In the genomic region with DNA sequence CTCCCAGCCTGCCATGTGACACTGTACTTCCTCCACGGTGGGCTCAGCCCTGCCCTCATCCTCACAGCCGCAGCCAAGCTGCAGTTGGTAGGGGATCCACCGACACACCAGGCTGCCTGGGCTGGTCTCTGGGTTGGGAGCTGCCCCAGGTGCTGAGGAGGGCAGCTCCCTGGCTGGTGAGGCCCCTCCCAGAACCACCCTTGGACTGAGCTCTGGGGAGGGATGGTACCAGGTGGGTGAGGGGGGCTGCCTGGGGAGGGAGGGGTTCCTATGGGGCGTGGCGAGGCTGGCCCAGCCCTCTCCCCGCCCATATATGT, we compare ENCODE assay signal across 9 cellular contexts. TPM values are rescaled to one million over a fixed set of nuclear protein-coding genes. Genes with fewer than 3 reads are reported as not detected.
DNase-seq lines count a peak whose midpoint lies in the region; ATAC-seq and TF ChIP-seq lines count a peak whose summit lies in the region.
"Had no signal": no experiment of that assay in that cellular context is flagged by ENCODE, and none has a peak within 500 bp of the region (broad histone marks: within the 10 kb centered on the region; RNA-seq: fewer than 3 reads in every experiment).

No MANE protein-coding gene starts in this region.

- H3K36me3 ChIP-seq in RWPE2 (ENCODE audit: low read depth) = peaks cover 49% of the 10 kb centered on the region
- no peaks in the 10 kb centered on the region for H3K36me3 ChIP-seq in neural progenitor cell
- peaks cover 0 to 46% (median 39%) of the 10 kb centered on the region in 3 donors for H3K36me3 ChIP-seq in tibial artery

- H3K27ac ChIP-seq in RWPE2 (ENCODE audit: poor library complexity, severe bottlenecking) (peak overlapping the region; percentile 96), epithelial cell of prostate (peak overlapping the region; percentile 90), neural progenitor cell (no peak overlapping the region), tibial artery (no peak overlapping the region)

- no peak overlapping the region for H3K27ac Mint-ChIP-seq in neural progenitor cell

- H3K36me3 Mint-ChIP-seq in neural progenitor cell = peaks cover 5% of the 10 kb centered on the region

- peak overlapping the region; percentile 66 for H3K4me2 ChIP-seq in neural progenitor cell

- H3K79me2 ChIP-seq in neural progenitor cell (ENCODE audit: low read depth) = no peaks in the 10 kb centered on the region

- no peaks in the 10 kb centered on the region for H4K20me1 ChIP-seq in neural progenitor cell (ENCODE audit: low read depth)

- H3K27me3 ChIP-seq in RWPE2 (ENCODE audit: insufficient read depth, poor library complexity, severe bottlenecking) (no peaks in the 10 kb centered on the region), neural progenitor cell (no peaks in the 10 kb centered on the region), tibial artery (no peaks in the 10 kb centered on the region)

- TF ChIP-seq CTCF in RWPE2 (IDR thresholded peaks at IDR 0.05; ENCODE audit: poor library complexity, severe bottlenecking) (no peak), neural progenitor cell (IDR thresholded peaks at IDR 0.05) (no peak), tibial artery (IDR thresholded peaks at IDR 0.05) (no peak)

- intact Hi-C loops in tibial artery (cut with DNase I; ENCODE audit: low total_unique reads) = no loop called here

- H3K9me3 Mint-ChIP-seq in neural progenitor cell = peaks cover 4% of the 10 kb centered on the region

- H3K9ac ChIP-seq in neural progenitor cell = no peak overlapping the region

- no peaks in the 10 kb centered on the region for H3K4me1 Mint-ChIP-seq in neural progenitor cell

- peaks cover 7% of the 10 kb centered on the region for H3F3A ChIP-seq in neural progenitor cell (ENCODE audit: low read depth)

- DNase-seq in Daoy (ENCODE audit: low read depth) (peak; percentile 71), RWPE2 (ENCODE audit: low spot score) (peak; percentile 99), epithelial cell of prostate (ENCODE audit: low read depth, low spot score) (peak; percentile 22), neural progenitor cell (ENCODE audit: low spot score) (peak; percentile 62), globus pallidus (ENCODE audit: low spot score) (no peak), tibial artery (no peak), NCI-H1694 treated with DMSO at 0.1 percent for 48 hours (lab: John Stamatoyannopoulos, UW) (no peak)
- DNase-seq: amniotic stem cell had no signal

- H3K4me1 ChIP-seq in RWPE2 (ENCODE audit: insufficient read depth, poor library complexity, severe bottlenecking) (peaks cover 32% of the 10 kb centered on the region), neural progenitor cell (peaks cover 10% of the 10 kb centered on the region), tibial artery (peaks cover 0 to 43% (median 34%) of the 10 kb centered on the region in 4 donors)

- H3K9me3 ChIP-seq in RWPE2 (ENCODE audit: severe bottlenecking) (no peaks in the 10 kb centered on the region), neural progenitor cell (ENCODE audit: low read depth) (no peaks in the 10 kb centered on the region), tibial artery (no peaks in the 10 kb centered on the region)

- H3K4me3 ChIP-seq in RWPE2 (ENCODE audit: severe bottlenecking) = peak overlapping the region; percentile 44
- H3K4me3 ChIP-seq in neural progenitor cell = peak overlapping the region; percentile 24
- peak overlapping the region in 1 of 2 donors; percentile 34 for H3K4me3 ChIP-seq in tibial artery

- H2AFZ ChIP-seq in neural progenitor cell (replicated peaks) = no peak overlapping the region

- no peak overlapping the region for H3K4me3 Mint-ChIP-seq in neural progenitor cell

- peak; percentile 48 for ATAC-seq in RWPE2 (ENCODE audit: low read depth)
- no peak for ATAC-seq in HG02642 (IDR thresholded peaks at IDR 0.05; ENCODE audit: poor library complexity, unreplicated experiment)

- peaks cover 13% of the 10 kb centered on the region for H3K27me3 Mint-ChIP-seq in neural progenitor cell (ENCODE audit: insufficient read depth, low read depth)

RNA-seq across cellular contexts. Expression of a gene that starts 0.2 kb away (rescaled TPM):
- total RNA-seq in Daoy (2014; rRNA removed; shearing (Covaris generic)) = 12.6 and 14.7 TPM in 2 replicates
- total RNA-seq in neural progenitor cell (ENCODE audit: low replicate concordance) = 0.25 TPM in 1 of 2 replicates, not detected in the other

RNA-seq across cellular contexts. Expression of a gene that starts 11.5 kb away (rescaled TPM):
- total RNA-seq in Daoy (2014; rRNA removed; shearing (Covaris generic)) = 25.1 and 28.2 TPM in 2 replicates
- total RNA-seq in neural progenitor cell (ENCODE audit: low replicate concordance) = 18.3 and 32.6 TPM in 2 replicates

RNA-seq across cellular contexts. Expression of a gene that starts 11.6 kb away (rescaled TPM):
- total RNA-seq in Daoy (2014; rRNA removed; shearing (Covaris generic)) = 18.7 and 29.2 TPM in 2 replicates
- total RNA-seq in neural progenitor cell (ENCODE audit: low replicate concordance) = 8.2 and 26.8 TPM in 2 replicates

RNA-seq across cellular contexts. Expression of a gene that starts 38.2 kb away (rescaled TPM):
- total RNA-seq in Daoy (2014; rRNA removed; shearing (Covaris generic)) = 11.4 and 26.0 TPM in 2 replicates
- total RNA-seq in neural progenitor cell (ENCODE audit: low replicate concordance) = 6.0 and 16.7 TPM in 2 replicates

RNA-seq across cellular contexts. Expression of a gene that starts 40.2 kb away (rescaled TPM):
- 2.4 and 3.6 TPM in 2 replicates for total RNA-seq in Daoy (2014; rRNA removed; shearing (Covaris generic))
- 0.47 and 10.9 TPM in 2 replicates for total RNA-seq in neural progenitor cell (ENCODE audit: low replicate concordance)

Comparison
In these comparisons a context has a peak if more than half of its experiments do, and no peak if none do; other contexts are left out.
1. DNase-seq: peak in Daoy (single experiment), RWPE2 (single experiment), epithelial cell of prostate (single experiment) and neural progenitor cell (single experiment); none in globus pallidus (single experiment), tibial artery (0 of 2) and NCI-H1694 treated with DMSO at 0.1 percent for 48 hours (single experiment).
2. H3K27ac ChIP-seq: peak in RWPE2 (single experiment) and epithelial cell of prostate (single experiment); none in neural progenitor cell (single experiment) and tibial artery (0 of 2).
3. RNA of a gene that starts 0.2 kb away (total RNA-seq): 12.6 to 14.7 TPM in Daoy; 0.25 TPM in neural progenitor cell; every median in the first group is over 10 times any median in the second.